1 cellular context compared by ENCODE assay signal in the genomic region with DNA sequence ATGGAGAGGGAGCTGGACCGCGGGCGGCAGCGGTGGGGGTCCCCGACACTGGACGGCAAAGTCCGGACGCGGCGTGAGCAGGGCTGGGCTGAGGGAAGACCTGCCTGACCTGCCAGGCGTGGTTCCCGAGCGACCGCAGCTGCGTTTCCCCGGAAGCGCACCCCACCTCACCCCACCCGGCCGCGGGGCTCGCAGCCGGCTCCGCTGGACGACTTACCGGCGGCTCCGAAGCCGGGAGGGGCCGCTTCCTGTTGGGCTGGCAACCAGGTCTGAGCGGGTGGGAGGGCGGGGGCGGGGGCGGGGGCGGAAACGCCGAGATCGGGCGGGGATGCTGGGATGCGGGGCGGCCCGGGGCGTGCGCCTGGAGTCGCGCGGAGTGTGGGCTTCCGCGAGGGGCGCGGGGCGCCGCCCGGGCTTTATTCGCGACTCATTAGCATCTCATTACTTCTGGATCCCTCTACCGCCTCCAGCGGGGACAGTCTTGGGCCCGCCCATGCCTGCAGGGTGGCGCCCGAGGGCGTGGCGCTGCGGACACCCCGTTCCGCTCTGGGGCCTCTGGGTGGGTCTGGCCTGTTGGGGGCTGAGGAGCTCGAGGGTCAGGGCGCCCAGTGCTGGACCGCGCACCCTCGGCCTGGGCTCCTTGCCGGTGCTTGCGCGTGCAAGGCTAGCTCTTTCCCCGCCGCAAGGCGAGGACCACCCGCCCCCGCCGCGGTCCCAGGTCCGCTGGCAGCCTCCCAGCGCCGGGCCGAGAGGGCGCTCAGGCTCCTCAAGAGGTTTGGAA.
TF ChIP-seq lines count a peak whose summit lies in the region.

A gene with protein sequence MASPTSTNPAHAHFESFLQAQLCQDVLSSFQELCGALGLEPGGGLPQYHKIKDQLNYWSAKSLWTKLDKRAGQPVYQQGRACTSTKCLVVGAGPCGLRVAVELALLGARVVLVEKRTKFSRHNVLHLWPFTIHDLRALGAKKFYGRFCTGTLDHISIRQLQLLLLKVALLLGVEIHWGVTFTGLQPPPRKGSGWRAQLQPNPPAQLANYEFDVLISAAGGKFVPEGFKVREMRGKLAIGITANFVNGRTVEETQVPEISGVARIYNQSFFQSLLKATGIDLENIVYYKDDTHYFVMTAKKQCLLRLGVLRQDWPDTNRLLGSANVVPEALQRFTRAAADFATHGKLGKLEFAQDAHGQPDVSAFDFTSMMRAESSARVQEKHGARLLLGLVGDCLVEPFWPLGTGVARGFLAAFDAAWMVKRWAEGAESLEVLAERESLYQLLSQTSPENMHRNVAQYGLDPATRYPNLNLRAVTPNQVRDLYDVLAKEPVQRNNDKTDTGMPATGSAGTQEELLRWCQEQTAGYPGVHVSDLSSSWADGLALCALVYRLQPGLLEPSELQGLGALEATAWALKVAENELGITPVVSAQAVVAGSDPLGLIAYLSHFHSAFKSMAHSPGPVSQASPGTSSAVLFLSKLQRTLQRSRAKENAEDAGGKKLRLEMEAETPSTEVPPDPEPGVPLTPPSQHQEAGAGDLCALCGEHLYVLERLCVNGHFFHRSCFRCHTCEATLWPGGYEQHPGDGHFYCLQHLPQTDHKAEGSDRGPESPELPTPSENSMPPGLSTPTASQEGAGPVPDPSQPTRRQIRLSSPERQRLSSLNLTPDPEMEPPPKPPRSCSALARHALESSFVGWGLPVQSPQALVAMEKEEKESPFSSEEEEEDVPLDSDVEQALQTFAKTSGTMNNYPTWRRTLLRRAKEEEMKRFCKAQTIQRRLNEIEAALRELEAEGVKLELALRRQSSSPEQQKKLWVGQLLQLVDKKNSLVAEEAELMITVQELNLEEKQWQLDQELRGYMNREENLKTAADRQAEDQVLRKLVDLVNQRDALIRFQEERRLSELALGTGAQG (minus strand): TSS at position 271 of the 781 bp plus-strand sequence. CDS start 1,576 bp downstream, outside the sequence.

TF ChIP-seq in HepG2, 621 proteins besides CTCF, POLR2A, EP300 and RAD21 (continued from another document):
- TF ChIP-seq, protein P1, sequence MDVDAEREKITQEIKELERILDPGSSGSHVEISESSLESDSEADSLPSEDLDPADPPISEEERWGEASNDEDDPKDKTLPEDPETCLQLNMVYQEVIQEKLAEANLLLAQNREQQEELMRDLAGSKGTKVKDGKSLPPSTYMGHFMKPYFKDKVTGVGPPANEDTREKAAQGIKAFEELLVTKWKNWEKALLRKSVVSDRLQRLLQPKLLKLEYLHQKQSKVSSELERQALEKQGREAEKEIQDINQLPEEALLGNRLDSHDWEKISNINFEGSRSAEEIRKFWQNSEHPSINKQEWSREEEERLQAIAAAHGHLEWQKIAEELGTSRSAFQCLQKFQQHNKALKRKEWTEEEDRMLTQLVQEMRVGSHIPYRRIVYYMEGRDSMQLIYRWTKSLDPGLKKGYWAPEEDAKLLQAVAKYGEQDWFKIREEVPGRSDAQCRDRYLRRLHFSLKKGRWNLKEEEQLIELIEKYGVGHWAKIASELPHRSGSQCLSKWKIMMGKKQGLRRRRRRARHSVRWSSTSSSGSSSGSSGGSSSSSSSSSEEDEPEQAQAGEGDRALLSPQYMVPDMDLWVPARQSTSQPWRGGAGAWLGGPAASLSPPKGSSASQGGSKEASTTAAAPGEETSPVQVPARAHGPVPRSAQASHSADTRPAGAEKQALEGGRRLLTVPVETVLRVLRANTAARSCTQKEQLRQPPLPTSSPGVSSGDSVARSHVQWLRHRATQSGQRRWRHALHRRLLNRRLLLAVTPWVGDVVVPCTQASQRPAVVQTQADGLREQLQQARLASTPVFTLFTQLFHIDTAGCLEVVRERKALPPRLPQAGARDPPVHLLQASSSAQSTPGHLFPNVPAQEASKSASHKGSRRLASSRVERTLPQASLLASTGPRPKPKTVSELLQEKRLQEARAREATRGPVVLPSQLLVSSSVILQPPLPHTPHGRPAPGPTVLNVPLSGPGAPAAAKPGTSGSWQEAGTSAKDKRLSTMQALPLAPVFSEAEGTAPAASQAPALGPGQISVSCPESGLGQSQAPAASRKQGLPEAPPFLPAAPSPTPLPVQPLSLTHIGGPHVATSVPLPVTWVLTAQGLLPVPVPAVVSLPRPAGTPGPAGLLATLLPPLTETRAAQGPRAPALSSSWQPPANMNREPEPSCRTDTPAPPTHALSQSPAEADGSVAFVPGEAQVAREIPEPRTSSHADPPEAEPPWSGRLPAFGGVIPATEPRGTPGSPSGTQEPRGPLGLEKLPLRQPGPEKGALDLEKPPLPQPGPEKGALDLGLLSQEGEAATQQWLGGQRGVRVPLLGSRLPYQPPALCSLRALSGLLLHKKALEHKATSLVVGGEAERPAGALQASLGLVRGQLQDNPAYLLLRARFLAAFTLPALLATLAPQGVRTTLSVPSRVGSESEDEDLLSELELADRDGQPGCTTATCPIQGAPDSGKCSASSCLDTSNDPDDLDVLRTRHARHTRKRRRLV (CRISPR knock-in tag; IDR thresholded peaks at IDR 0.05): no peak
- no peak for TF ChIP-seq KLF16 (CRISPR knock-in tag; IDR thresholded peaks at IDR 0.05)
- TF ChIP-seq ZNF121 (CRISPR knock-in tag; IDR thresholded peaks at IDR 0.05): no peak
- TF ChIP-seq, protein P2, sequence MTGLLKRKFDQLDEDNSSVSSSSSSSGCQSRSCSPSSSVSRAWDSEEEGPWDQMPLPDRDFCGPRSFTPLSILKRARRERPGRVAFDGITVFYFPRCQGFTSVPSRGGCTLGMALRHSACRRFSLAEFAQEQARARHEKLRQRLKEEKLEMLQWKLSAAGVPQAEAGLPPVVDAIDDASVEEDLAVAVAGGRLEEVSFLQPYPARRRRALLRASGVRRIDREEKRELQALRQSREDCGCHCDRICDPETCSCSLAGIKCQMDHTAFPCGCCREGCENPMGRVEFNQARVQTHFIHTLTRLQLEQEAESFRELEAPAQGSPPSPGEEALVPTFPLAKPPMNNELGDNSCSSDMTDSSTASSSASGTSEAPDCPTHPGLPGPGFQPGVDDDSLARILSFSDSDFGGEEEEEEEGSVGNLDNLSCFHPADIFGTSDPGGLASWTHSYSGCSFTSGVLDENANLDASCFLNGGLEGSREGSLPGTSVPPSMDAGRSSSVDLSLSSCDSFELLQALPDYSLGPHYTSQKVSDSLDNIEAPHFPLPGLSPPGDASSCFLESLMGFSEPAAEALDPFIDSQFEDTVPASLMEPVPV (CRISPR knock-in tag; IDR thresholded peaks at IDR 0.05): no peak
